10 cellular contexts compared by ENCODE assay signal in the genomic region with DNA sequence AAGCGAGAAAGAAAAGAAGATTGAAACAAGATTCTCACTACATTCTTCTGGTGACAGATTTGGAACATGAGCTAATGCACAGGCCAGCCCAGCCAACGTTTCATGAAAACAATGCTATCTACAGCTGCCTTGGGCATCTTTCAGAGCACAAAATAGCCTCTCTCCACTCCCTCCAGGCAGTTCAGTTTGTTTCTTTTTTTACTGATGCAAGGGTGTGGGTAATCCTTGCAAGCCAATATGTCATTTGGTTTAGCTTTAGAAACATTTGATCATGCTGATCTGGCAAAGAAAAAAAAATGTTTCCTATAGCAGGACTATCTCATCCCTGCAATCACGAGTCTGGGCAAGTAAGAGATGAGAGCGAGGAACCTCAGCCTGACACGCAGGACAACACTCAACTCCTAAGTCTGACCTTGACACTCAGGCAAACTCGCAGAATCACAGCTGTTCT. TPM values are rescaled to one million over a fixed set of nuclear protein-coding genes. Genes with fewer than 3 reads are reported as not detected.
DNase-seq lines count a peak whose midpoint lies in the region; ATAC-seq and TF ChIP-seq lines count a peak whose summit lies in the region.
"Had no signal": no experiment of that assay in that cellular context is flagged by ENCODE, and none has a peak within 500 bp of the region (broad histone marks: within the 10 kb centered on the region; RNA-seq: fewer than 3 reads in every experiment).

No MANE protein-coding gene starts in this region.

- TF ChIP-seq CTCF in astrocyte of the cerebellum (IDR thresholded peaks at IDR 0.05; ENCODE audit: low read depth, low read length, missing control alignments): no peak
- no peak for TF ChIP-seq CTCF in fibroblast of villous mesenchyme (IDR thresholded peaks at IDR 0.05; ENCODE audit: insufficient read depth, low read depth, low read length)
- no peak for TF ChIP-seq CTCF in nephron progenitor cell (IDR thresholded peaks at IDR 0.05)
- no peak for TF ChIP-seq CTCF in upper lobe of right lung (IDR thresholded peaks at IDR 0.05)

- no peak overlapping the region for H3K4me3 Mint-ChIP-seq in nephron progenitor cell
- H3K4me3 Mint-ChIP-seq: activated naive CD8-positive, alpha-beta T cell treated with anti-CD3 and anti-CD28 coated beads, Interleukin-2, amount 50 U/mL, for 24 hours had no signal

- peaks cover 29% of the 10 kb centered on the region for H3K4me1 Mint-ChIP-seq in nephron progenitor cell

- H3K9me3 ChIP-seq in upper lobe of right lung: no peaks in the 10 kb centered on the region

- H3K4me1 ChIP-seq in upper lobe of right lung: no peaks in the 10 kb centered on the region

- H3K36me3 Mint-ChIP-seq in nephron progenitor cell (ENCODE audit: low read depth): no peaks in the 10 kb centered on the region

- H3K9me3 Mint-ChIP-seq in nephron progenitor cell: no peaks in the 10 kb centered on the region
- H3K9me3 Mint-ChIP-seq: activated naive CD8-positive, alpha-beta T cell treated with anti-CD3 and anti-CD28 coated beads, Interleukin-2, amount 50 U/mL, for 24 hours had no signal

- peak overlapping the region; percentile 47 for H3K27ac ChIP-seq in upper lobe of right lung

- ATAC-seq in upper lobe of right lung (peak; percentile 21), HG02763 (IDR thresholded peaks at IDR 0.05; ENCODE audit: unreplicated experiment) (no peak), HG03039 (IDR thresholded peaks at IDR 0.05; ENCODE audit: unreplicated experiment) (no peak), GM18873 (IDR thresholded peaks at IDR 0.05; ENCODE audit: low FRiP score, unreplicated experiment) (no peak)
- ATAC-seq: activated naive CD8-positive, alpha-beta T cell treated with anti-CD3 and anti-CD28 coated beads, Interleukin-2, amount 50 U/mL, for 24 hours had no signal

- H3K27me3 ChIP-seq in upper lobe of right lung: no peaks in the 10 kb centered on the region

- H3K36me3 ChIP-seq in upper lobe of right lung: no peaks in the 10 kb centered on the region

- in situ Hi-C loops in astrocyte of the cerebellum (cut with HindIII; ENCODE audit: low sequenced_read_pairs): no loop called here

- intact Hi-C loops in upper lobe of right lung (cut with DNase I): no loop called here

- no peaks in the 10 kb centered on the region for H3K27me3 Mint-ChIP-seq in nephron progenitor cell (ENCODE audit: low read depth, poor library complexity)
- H3K27me3 Mint-ChIP-seq: activated naive CD8-positive, alpha-beta T cell treated with anti-CD3 and anti-CD28 coated beads, Interleukin-2, amount 50 U/mL, for 24 hours had no signal

- peak overlapping the region; percentile 87 for H3K27ac Mint-ChIP-seq in nephron progenitor cell
- H3K27ac Mint-ChIP-seq: activated naive CD8-positive, alpha-beta T cell treated with anti-CD3 and anti-CD28 coated beads, Interleukin-2, amount 50 U/mL, for 24 hours had no signal

- peak; percentile 12 for DNase-seq in astrocyte of the cerebellum (ENCODE audit: low read depth)
- peak; percentile 65 for DNase-seq in fibroblast of villous mesenchyme (ENCODE audit: low read depth)
- DNase-seq in nephron progenitor cell: no peak
- no peak for DNase-seq in upper lobe of right lung
- no peak for DNase-seq in activated CD4-positive, alpha-beta T cell treated with anti-CD3 and anti-CD28 coated beads for 4 hours
- DNase-seq: activated naive CD8-positive, alpha-beta T cell treated with anti-CD3 and anti-CD28 coated beads, Interleukin-2, amount 50 U/mL, for 24 hours; GDM1 had no signal

- H3K4me3 ChIP-seq in astrocyte of the cerebellum (ENCODE audit: low read depth, low read length) (no peak overlapping the region), fibroblast of villous mesenchyme (ENCODE audit: low read depth, low read length) (no peak overlapping the region), upper lobe of right lung (no peak overlapping the region)

RNA-seq across cellular contexts. Expression of a gene that starts 35.9 kb away (rescaled TPM):
- total RNA-seq in fibroblast of villous mesenchyme (7.8 and 11.9 TPM in 2 replicates), upper lobe of right lung (106 TPM)

Comparison
In these comparisons a context has a peak if more than half of its experiments do, and no peak if none do; other contexts are left out.
1. DNase-seq: peak in astrocyte of the cerebellum (single experiment) and fibroblast of villous mesenchyme (single experiment); none in nephron progenitor cell (single experiment), upper lobe of right lung (single experiment) and activated CD4-positive, alpha-beta T cell treated with anti-CD3 and anti-CD28 coated beads for 4 hours (0 of 2).